Comparison of ENCODE assay signal across 8 cellular contexts in the genomic region with DNA sequence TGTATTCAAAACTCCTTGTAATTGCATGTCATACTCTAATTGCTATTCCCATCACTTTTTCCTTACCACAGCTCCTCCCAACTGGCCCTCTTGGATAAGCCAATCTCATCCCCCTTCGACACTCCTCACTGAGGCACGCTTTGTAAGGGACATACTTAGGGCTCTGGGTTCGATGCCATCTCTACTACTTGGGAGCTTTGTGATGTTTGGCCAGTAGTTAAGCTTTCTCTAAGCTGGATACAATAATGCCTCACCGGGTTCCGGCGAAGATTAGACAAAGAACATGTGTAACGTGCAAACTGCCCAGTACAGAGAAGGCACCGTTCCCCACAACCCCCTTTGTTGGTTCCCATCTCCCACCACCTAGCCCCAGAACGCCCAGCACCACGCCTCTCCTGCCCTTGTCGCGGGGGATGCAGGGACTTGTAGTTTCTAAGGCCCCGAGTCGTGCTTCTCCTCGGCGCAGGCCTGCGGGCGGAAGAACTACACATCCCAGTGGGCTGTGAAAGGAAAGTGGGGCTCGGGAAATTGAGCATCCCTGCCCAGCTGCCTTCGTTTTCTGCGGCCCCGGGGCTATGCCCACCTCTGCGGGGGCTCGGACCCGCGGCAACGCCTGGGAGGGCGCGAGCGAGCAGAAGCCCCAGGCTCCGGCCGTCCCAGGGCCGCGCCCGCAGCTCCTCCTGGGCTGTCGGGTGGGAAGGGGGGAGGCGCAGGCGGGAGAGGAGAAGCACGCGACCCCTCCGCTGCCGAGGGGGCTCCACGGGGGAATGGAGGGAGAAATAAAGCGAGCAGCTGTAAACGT. TPM values are rescaled to one million over a fixed set of nuclear protein-coding genes. Genes with fewer than 3 reads are reported as not detected.
DNase-seq lines count a peak whose midpoint lies in the region; ATAC-seq and TF ChIP-seq lines count a peak whose summit lies in the region.

No MANE protein-coding gene starts in this region.

- peak overlapping the region; percentile 90 to 99 for H3K4me3 ChIP-seq in cardiac fibroblast (replicated peaks in 1 of 2; ENCODE audit: low read depth in 2 of 2, low read length in 2 of 2)

- no peak for TF ChIP-seq CTCF in AG09319 (IDR thresholded peaks at IDR 0.05; ENCODE audit: low read depth, low read length)
- TF ChIP-seq CTCF in WTC11 (IDR thresholded peaks at IDR 0.05), result no peak
- TF ChIP-seq CTCF in cardiac fibroblast (IDR thresholded peaks at IDR 0.05; ENCODE audit: low read depth, low read length), result no peak

- DNase-seq in AG09319 (ENCODE audit: extremely low read depth, low read depth), result peak; percentile 60
- DNase-seq in NCI-H226, result peak; percentile 94
- peak; percentile 95 for DNase-seq in WTC11 (ENCODE audit: low spot score)
- DNase-seq in cardiac fibroblast (ENCODE audit: low read depth in 2 of 2), result peak; percentile 89 to 92
- peak; percentile 94 for DNase-seq in inferior parietal cortex (ENCODE audit: extremely low spot score)
- DNase-seq in smooth muscle cell of the brain vasculature (ENCODE audit: low read depth, low spot score), result peak; percentile 66

- H3K4me3 Mint-ChIP-seq in WTC11, result peak overlapping the region; percentile 66

- CTCF ChIA-PET in WTC11 (lab: Charles Lee), result interaction anchor here (0.6 to 1.4 kb wide), 6 partner anchors 11 to 392 kb away, joined by 3 to 6 read pairs (median 4); no protein-coding TSS in a partner anchor

- ATAC-seq in GM19035 (IDR thresholded peaks at IDR 0.05; ENCODE audit: unreplicated experiment) (peak; percentile 71), HG03280 (IDR thresholded peaks at IDR 0.05; ENCODE audit: unreplicated experiment) (peak; percentile 76), WTC11 (peak; percentile 92)

- no peaks in the 10 kb centered on the region; the same call in 1 of the 2 replicates for H3K36me3 Mint-ChIP-seq in WTC11

- no peaks in the 10 kb centered on the region for H3K9me3 Mint-ChIP-seq in WTC11

- peaks cover 32% of the 10 kb centered on the region for H3K27me3 Mint-ChIP-seq in WTC11 (ENCODE audit: low read depth)

- peaks cover 28% of the 10 kb centered on the region for H3K4me1 Mint-ChIP-seq in WTC11

- H3K27ac Mint-ChIP-seq in WTC11, result no peak overlapping the region

- POLR2A ChIA-PET in WTC11 (lab: Charles Lee), result interaction anchor here (0.6 to 1.9 kb wide), 4 partner anchors 13 to 329 kb away, joined by 3 to 10 read pairs (median 4); a partner anchor contains a TSS

TF ChIP-seq in WTC11, 78 proteins besides CTCF, POLR2A, EP300 and RAD21:
- TF ChIP-seq SP1 (CRISPR knock-in tag; conservative IDR thresholded peaks at IDR 0.05), result peak; percentile 83
- no peak for TF ChIP-seq TEAD4 (CRISPR knock-in tag; IDR thresholded peaks at IDR 0.05)
- TF ChIP-seq ZNF232 (CRISPR knock-in tag; IDR thresholded peaks at IDR 0.05), result 0 out of 2 replicates have a peak, but pooled peaks have one; percentile 29
- TF ChIP-seq ATF1 (CRISPR knock-in tag; IDR thresholded peaks at IDR 0.05), result no peak
- TF ChIP-seq, protein P1, sequence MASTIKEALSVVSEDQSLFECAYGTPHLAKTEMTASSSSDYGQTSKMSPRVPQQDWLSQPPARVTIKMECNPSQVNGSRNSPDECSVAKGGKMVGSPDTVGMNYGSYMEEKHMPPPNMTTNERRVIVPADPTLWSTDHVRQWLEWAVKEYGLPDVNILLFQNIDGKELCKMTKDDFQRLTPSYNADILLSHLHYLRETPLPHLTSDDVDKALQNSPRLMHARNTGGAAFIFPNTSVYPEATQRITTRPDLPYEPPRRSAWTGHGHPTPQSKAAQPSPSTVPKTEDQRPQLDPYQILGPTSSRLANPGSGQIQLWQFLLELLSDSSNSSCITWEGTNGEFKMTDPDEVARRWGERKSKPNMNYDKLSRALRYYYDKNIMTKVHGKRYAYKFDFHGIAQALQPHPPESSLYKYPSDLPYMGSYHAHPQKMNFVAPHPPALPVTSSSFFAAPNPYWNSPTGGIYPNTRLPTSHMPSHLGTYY (CRISPR knock-in tag; IDR thresholded peaks at IDR 0.05), result no peak
- TF ChIP-seq MYBL2 (CRISPR knock-in tag; IDR thresholded peaks at IDR 0.05), result peak; percentile 43; the same call in 1 of the 2 replicates
- TF ChIP-seq, protein P2, sequence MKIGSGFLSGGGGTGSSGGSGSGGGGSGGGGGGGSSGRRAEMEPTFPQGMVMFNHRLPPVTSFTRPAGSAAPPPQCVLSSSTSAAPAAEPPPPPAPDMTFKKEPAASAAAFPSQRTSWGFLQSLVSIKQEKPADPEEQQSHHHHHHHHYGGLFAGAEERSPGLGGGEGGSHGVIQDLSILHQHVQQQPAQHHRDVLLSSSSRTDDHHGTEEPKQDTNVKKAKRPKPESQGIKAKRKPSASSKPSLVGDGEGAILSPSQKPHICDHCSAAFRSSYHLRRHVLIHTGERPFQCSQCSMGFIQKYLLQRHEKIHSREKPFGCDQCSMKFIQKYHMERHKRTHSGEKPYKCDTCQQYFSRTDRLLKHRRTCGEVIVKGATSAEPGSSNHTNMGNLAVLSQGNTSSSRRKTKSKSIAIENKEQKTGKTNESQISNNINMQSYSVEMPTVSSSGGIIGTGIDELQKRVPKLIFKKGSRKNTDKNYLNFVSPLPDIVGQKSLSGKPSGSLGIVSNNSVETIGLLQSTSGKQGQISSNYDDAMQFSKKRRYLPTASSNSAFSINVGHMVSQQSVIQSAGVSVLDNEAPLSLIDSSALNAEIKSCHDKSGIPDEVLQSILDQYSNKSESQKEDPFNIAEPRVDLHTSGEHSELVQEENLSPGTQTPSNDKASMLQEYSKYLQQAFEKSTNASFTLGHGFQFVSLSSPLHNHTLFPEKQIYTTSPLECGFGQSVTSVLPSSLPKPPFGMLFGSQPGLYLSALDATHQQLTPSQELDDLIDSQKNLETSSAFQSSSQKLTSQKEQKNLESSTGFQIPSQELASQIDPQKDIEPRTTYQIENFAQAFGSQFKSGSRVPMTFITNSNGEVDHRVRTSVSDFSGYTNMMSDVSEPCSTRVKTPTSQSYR (CRISPR knock-in tag; IDR thresholded peaks at IDR 0.05), result no peak
- peak; percentile 29; the same call in 1 of the 2 replicates for TF ChIP-seq CREM (CRISPR knock-in tag; IDR thresholded peaks at IDR 0.05)
- TF ChIP-seq, protein P3, sequence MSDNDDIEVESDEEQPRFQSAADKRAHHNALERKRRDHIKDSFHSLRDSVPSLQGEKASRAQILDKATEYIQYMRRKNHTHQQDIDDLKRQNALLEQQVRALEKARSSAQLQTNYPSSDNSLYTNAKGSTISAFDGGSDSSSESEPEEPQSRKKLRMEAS (CRISPR knock-in tag; IDR thresholded peaks at IDR 0.05), result peak; percentile 53
- no peak for TF ChIP-seq NR3C1 (CRISPR knock-in tag; conservative IDR thresholded peaks at IDR 0.05; ENCODE audit: low read depth)
- peak; percentile 40; the same call in 1 of the 2 replicates for TF ChIP-seq FOXP1 (CRISPR knock-in tag; IDR thresholded peaks at IDR 0.05; ENCODE audit: borderline replicate concordance)
- TF ChIP-seq, protein P4, sequence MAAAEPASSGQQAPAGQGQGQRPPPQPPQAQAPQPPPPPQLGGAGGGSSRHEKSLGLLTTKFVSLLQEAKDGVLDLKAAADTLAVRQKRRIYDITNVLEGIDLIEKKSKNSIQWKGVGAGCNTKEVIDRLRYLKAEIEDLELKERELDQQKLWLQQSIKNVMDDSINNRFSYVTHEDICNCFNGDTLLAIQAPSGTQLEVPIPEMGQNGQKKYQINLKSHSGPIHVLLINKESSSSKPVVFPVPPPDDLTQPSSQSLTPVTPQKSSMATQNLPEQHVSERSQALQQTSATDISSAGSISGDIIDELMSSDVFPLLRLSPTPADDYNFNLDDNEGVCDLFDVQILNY (CRISPR knock-in tag; IDR thresholded peaks at IDR 0.05), result peak; percentile 61; the same call in 1 of the 2 replicates
- TF ChIP-seq ETV6 (CRISPR knock-in tag; IDR thresholded peaks at IDR 0.05), result no peak
- TF ChIP-seq, protein P5, sequence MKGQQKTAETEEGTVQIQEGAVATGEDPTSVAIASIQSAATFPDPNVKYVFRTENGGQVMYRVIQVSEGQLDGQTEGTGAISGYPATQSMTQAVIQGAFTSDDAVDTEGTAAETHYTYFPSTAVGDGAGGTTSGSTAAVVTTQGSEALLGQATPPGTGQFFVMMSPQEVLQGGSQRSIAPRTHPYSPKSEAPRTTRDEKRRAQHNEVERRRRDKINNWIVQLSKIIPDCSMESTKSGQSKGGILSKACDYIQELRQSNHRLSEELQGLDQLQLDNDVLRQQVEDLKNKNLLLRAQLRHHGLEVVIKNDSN (CRISPR knock-in tag; IDR thresholded peaks at IDR 0.05), result no peak
- TF ChIP-seq, protein P6, sequence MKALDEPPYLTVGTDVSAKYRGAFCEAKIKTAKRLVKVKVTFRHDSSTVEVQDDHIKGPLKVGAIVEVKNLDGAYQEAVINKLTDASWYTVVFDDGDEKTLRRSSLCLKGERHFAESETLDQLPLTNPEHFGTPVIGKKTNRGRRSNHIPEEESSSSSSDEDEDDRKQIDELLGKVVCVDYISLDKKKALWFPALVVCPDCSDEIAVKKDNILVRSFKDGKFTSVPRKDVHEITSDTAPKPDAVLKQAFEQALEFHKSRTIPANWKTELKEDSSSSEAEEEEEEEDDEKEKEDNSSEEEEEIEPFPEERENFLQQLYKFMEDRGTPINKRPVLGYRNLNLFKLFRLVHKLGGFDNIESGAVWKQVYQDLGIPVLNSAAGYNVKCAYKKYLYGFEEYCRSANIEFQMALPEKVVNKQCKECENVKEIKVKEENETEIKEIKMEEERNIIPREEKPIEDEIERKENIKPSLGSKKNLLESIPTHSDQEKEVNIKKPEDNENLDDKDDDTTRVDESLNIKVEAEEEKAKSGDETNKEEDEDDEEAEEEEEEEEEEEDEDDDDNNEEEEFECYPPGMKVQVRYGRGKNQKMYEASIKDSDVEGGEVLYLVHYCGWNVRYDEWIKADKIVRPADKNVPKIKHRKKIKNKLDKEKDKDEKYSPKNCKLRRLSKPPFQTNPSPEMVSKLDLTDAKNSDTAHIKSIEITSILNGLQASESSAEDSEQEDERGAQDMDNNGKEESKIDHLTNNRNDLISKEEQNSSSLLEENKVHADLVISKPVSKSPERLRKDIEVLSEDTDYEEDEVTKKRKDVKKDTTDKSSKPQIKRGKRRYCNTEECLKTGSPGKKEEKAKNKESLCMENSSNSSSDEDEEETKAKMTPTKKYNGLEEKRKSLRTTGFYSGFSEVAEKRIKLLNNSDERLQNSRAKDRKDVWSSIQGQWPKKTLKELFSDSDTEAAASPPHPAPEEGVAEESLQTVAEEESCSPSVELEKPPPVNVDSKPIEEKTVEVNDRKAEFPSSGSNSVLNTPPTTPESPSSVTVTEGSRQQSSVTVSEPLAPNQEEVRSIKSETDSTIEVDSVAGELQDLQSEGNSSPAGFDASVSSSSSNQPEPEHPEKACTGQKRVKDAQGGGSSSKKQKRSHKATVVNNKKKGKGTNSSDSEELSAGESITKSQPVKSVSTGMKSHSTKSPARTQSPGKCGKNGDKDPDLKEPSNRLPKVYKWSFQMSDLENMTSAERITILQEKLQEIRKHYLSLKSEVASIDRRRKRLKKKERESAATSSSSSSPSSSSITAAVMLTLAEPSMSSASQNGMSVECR (CRISPR knock-in tag; IDR thresholded peaks at IDR 0.05; ENCODE audit: borderline replicate concordance), result 0 out of 2 replicates have a peak, but pooled peaks have one; percentile 30
- TF ChIP-seq SMAD4 (CRISPR knock-in tag; IDR thresholded peaks at IDR 0.05), result no peak

RNA-seq across cellular contexts. Expression of a gene that starts 1.1 kb away (rescaled TPM):
- total RNA-seq in WTC11 (2021), result 6.6 to 11.6 TPM (median 10.7 TPM) in 3 replicates

RNA-seq across cellular contexts. Expression of a gene that starts 56.5 kb away (rescaled TPM):
- 8.7 to 11.5 TPM (median 11.0 TPM) in 3 replicates for total RNA-seq in WTC11 (2021)

Comparison
In these comparisons a context has a peak if more than half of its experiments do, and no peak if none do; other contexts are left out.
1. Peak in every context shown above with its lines: DNase-seq, ATAC-seq and H3K4me3 ChIP-seq.